ENCODE assay signal across 10 cellular contexts in the genomic region with DNA sequence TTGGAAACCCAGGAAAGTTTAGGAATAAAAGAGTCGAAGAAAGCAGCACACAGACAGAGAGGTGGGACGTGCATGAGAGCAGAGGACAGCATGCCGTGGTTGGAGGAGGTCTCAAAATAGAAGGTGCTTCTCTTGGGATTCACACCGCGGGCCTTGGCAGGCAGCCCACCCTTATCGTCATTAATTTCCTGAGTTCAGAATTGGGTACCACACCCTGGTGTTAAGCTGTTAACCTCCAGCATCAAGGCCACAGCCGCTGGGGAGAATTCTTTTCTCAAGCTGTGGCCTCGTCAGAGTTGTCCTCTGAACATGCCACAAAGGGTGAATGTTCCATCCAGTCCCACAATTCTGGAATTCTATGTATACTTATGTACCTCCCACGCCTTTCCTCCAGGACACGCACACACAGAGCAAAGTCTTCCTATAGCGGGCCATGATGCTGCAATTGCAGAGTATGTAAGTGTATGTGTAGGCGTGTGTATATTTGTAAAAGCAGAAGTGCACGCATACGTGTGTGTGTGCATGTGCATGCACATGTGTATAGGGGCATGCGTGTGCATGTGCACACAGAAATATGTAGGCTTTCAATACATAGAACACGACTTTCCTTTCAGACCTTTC. TPM values are rescaled to one million over a fixed set of nuclear protein-coding genes. Genes with fewer than 3 reads are reported as not detected.
DNase-seq lines count a peak whose midpoint lies in the region; ATAC-seq and TF ChIP-seq lines count a peak whose summit lies in the region.
"Had no signal": no experiment of that assay in that cellular context is flagged by ENCODE, and none has a peak within 500 bp of the region (broad histone marks: within the 10 kb centered on the region; RNA-seq: fewer than 3 reads in every experiment).

No MANE protein-coding gene starts in this region.

- H3K9me3 Mint-ChIP-seq in CD8-positive, alpha-beta T cell: no peaks in the 10 kb centered on the region
- no peaks in the 10 kb centered on the region for H3K9me3 Mint-ChIP-seq in nephron

- peak overlapping the region; percentile 82 for H3K4me3 Mint-ChIP-seq in CD8-positive, alpha-beta T cell
- H3K4me3 Mint-ChIP-seq in nephron: no peak overlapping the region

- peaks cover 24% of the 10 kb centered on the region for H3K4me1 ChIP-seq in CD8-positive, alpha-beta T cell (ENCODE audit: insufficient read depth, low read length)
- H3K4me1 ChIP-seq in RWPE2 (ENCODE audit: insufficient read depth, poor library complexity, severe bottlenecking): peaks cover 3% of the 10 kb centered on the region
- H3K4me1 ChIP-seq in duodenal mucosa (ENCODE audit: control insufficient read depth in 1 of 2, insufficient read depth in 2 of 2, low read length in 2 of 2): peaks cover 23 to 25% of the 10 kb centered on the region in 2 donors
- H3K4me1 ChIP-seq in esophagus squamous epithelium: peaks cover 0 to 24% (median 6%) of the 10 kb centered on the region in 3 donors

- no peak for TF ChIP-seq POLR2A in esophagus squamous epithelium (IDR thresholded peaks at IDR 0.05)

- peak overlapping the region; percentile 44 for H3K27ac ChIP-seq in CD8-positive, alpha-beta T cell (ENCODE audit: low read depth, low read length)
- peak overlapping the region; percentile 26 for H3K27ac ChIP-seq in RWPE2 (ENCODE audit: poor library complexity, severe bottlenecking)
- H3K27ac ChIP-seq in duodenal mucosa (ENCODE audit: low read depth, low read length): no peak overlapping the region
- H3K27ac ChIP-seq in esophagus squamous epithelium: peak overlapping the region in 2 of 4 donors; percentile 63 to 66
- H3K27ac ChIP-seq: RWPE1 had no signal

- POLR2A ChIA-PET in CD8-positive, alpha-beta T cell (lab: Charles Lee): interaction anchor here (0.6 kb wide), 1 partner anchor 57 kb away, joined by 3 read pairs; no protein-coding TSS in a partner anchor

- intact Hi-C loops in CD8-positive, alpha-beta T cell (cut with DNase I, micrococcal nuclease): loop anchor here in 1 of 2 experiments (2.0 kb wide), 1 partner anchor 75 kb away; the partner anchor contains the start of gene ZBTB44
- intact Hi-C loops in esophagus squamous epithelium (cut with DNase I): no loop called here

- H3K4me1 Mint-ChIP-seq in CD8-positive, alpha-beta T cell (ENCODE audit: low read depth): peaks cover 30% of the 10 kb centered on the region
- H3K4me1 Mint-ChIP-seq in nephron: peaks cover 44% of the 10 kb centered on the region

- H3K9ac ChIP-seq in duodenal mucosa (ENCODE audit: low read depth in 1 of 2, low read length in 2 of 2): peak overlapping the region in 1 of 2 donors; percentile 12

- H3K36me3 ChIP-seq in CD8-positive, alpha-beta T cell (ENCODE audit: insufficient read depth, low read length): no peaks in the 10 kb centered on the region
- H3K36me3 ChIP-seq in RWPE2 (ENCODE audit: low read depth): no peaks in the 10 kb centered on the region
- no peaks in the 10 kb centered on the region for H3K36me3 ChIP-seq in duodenal mucosa (ENCODE audit: control insufficient read depth in 1 of 2, insufficient read depth in 2 of 2, low read length in 2 of 2)
- H3K36me3 ChIP-seq in esophagus squamous epithelium: no peaks in the 10 kb centered on the region

- WGBS in esophagus squamous epithelium, 2 donors: 50 to 54% methylated on average over 16 of the region's 16 CpGs

- peak overlapping the region; percentile 39 for H3K4me3 ChIP-seq in CD8-positive, alpha-beta T cell (ENCODE audit: low read depth, low read length)
- H3K4me3 ChIP-seq in RWPE2 (ENCODE audit: severe bottlenecking): no peak overlapping the region
- peak overlapping the region; percentile 46 to 58 for H3K4me3 ChIP-seq in duodenal mucosa (ENCODE audit: low read depth in 1 of 2, low read length in 2 of 2)
- peak overlapping the region in 1 of 4 donors; percentile 35 for H3K4me3 ChIP-seq in esophagus squamous epithelium

- peak overlapping the region; percentile 83 for H3K27ac Mint-ChIP-seq in CD8-positive, alpha-beta T cell
- peak overlapping the region in 2 of 3 experiments; percentile 15 to 37 for H3K27ac Mint-ChIP-seq in nephron

- H3K36me3 Mint-ChIP-seq in CD8-positive, alpha-beta T cell: no peaks in the 10 kb centered on the region
- no peaks in the 10 kb centered on the region for H3K36me3 Mint-ChIP-seq in nephron (ENCODE audit: low read depth)

- DNase-seq in CD8-positive, alpha-beta T cell: peak; percentile 10 to 64 (median 38)
- DNase-seq in RWPE2 (ENCODE audit: low spot score): no peak
- DNase-seq in stimulated activated CD4-positive, alpha-beta T cell treated with anti-CD3 and anti-CD28 coated beads, Interleukin-2, amount 100 ng/mL, for 24 hours: no peak
- no peak for DNase-seq in HCEC 1CT
- no peak for DNase-seq in esophagus squamous epithelium (lab: John Stamatoyannopoulos, UW)
- no peak for DNase-seq in NCI-H774 (lab: John Stamatoyannopoulos, UW)
- DNase-seq: DMS 273 treated with DMSO at 0.1 percent for 48 hours had no signal

- H3K27me3 Mint-ChIP-seq in CD8-positive, alpha-beta T cell (ENCODE audit: low read depth): no peaks in the 10 kb centered on the region
- H3K27me3 Mint-ChIP-seq in nephron (ENCODE audit: low read depth): peaks cover 26% of the 10 kb centered on the region

- no peak for TF ChIP-seq CTCF in CD8-positive, alpha-beta T cell (IDR thresholded peaks at IDR 0.05)
- no peak for TF ChIP-seq CTCF in RWPE2 (IDR thresholded peaks at IDR 0.05; ENCODE audit: poor library complexity, severe bottlenecking)
- no peak for TF ChIP-seq CTCF in nephron (IDR thresholded peaks at IDR 0.05; ENCODE audit: unreplicated experiment in 3 of 3)
- TF ChIP-seq CTCF in esophagus squamous epithelium (IDR thresholded peaks at IDR 0.05): no peak

- CTCF ChIA-PET in CD8-positive, alpha-beta T cell (lab: Charles Lee): interaction anchor here (1.4 to 1.5 kb wide), 2 partner anchors 30 to 177 kb away, joined by 3 read pairs; no protein-coding TSS in a partner anchor

- ATAC-seq in CD8-positive, alpha-beta T cell: peak; percentile 72
- no peak for ATAC-seq in RWPE2 (ENCODE audit: low read depth)

- H3K27me3 ChIP-seq in CD8-positive, alpha-beta T cell (ENCODE audit: insufficient read depth, low read length): no peaks in the 10 kb centered on the region
- H3K27me3 ChIP-seq in RWPE2 (ENCODE audit: insufficient read depth, poor library complexity, severe bottlenecking): no peaks in the 10 kb centered on the region
- H3K27me3 ChIP-seq in duodenal mucosa (ENCODE audit: control insufficient read depth in 1 of 2, insufficient read depth in 2 of 2, low read length in 2 of 2): peaks cover 0 to 6% of the 10 kb centered on the region in 2 donors
- H3K27me3 ChIP-seq in esophagus squamous epithelium: no peaks in the 10 kb centered on the region

- H3K9me3 ChIP-seq in CD8-positive, alpha-beta T cell (ENCODE audit: low read length): no peaks in the 10 kb centered on the region
- H3K9me3 ChIP-seq in RWPE2 (ENCODE audit: severe bottlenecking): no peaks in the 10 kb centered on the region
- H3K9me3 ChIP-seq in duodenal mucosa (ENCODE audit: control insufficient read depth in 1 of 2, low read length in 2 of 2): no peaks in the 10 kb centered on the region
- H3K9me3 ChIP-seq in esophagus squamous epithelium: no peaks in the 10 kb centered on the region

RNA-seq across cellular contexts. Expression of gene ADAMTS8, which starts 39.0 kb away (rescaled TPM):
- not detected for total RNA-seq in CD8-positive, alpha-beta T cell
- 1 to 10 TPM in 3 of 4 donors, under 1 TPM in 1; 0.83 to 8.8 (median 1.8) TPM for total RNA-seq in esophagus squamous epithelium

RNA-seq across cellular contexts. Expression of gene ADAMTS15, which starts 59.0 kb away (rescaled TPM):
- total RNA-seq in CD8-positive, alpha-beta T cell: not detected
- total RNA-seq in esophagus squamous epithelium: 1 to 10 TPM in 3 of 4 donors, under 1 TPM in 1; 0.11 to 5.7 (median 2.1) TPM

Comparison
In these comparisons a context has a peak if more than half of its experiments do, and no peak if none do; other contexts are left out.
1. DNase-seq: peak in CD8-positive, alpha-beta T cell (7 of 7); none in RWPE2 (single experiment), stimulated activated CD4-positive, alpha-beta T cell treated with anti-CD3 and anti-CD28 coated beads, Interleukin-2, amount 100 ng/mL, for 24 hours (0 of 2), HCEC 1CT (single experiment), esophagus squamous epithelium (single experiment) and NCI-H774 (single experiment).